8 cellular contexts compared by ENCODE assay signal in the genomic region with DNA sequence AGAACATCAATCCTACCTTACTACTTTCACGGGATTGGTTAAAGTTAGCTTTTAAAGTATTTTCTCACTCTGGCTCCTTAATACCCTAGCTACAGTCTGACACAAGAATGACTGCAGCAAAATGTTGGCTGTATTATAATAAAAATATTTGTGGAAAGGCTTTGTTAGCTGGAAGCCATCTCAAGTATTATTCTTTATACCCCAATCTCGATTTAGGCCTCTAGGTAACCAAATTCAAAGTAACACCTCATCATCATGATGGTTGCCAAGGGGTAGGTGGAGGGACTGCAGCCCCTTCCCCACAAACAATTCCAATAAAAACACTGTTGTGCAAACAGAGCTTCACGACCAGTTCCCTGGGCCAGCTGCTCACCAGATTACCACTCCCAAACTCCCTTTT. TPM values are rescaled to one million over a fixed set of nuclear protein-coding genes. Genes with fewer than 3 reads are reported as not detected.
A peak's percentile ranks its signal among the peaks of the same experiment; 100 is the strongest.
DNase-seq lines count a peak whose midpoint lies in the region; ATAC-seq and TF ChIP-seq lines count a peak whose summit lies in the region.

No MANE protein-coding gene starts in this region.

- CTCF ChIA-PET in AG04449 (lab: Yijun Ruan, JAX), result interaction anchor here (0.7 to 2.9 kb wide), 7 partner anchors 11 to 111 kb away, joined by 3 to 12 read pairs (median 3); a partner anchor contains a TSS

- no peaks in the 10 kb centered on the region for H3K36me3 ChIP-seq in HUES6 (ENCODE audit: control insufficient read depth, insufficient read depth, low read length)

- H3K9me3 Mint-ChIP-seq in naive B cell, result no peaks in the 10 kb centered on the region

- H3K4me1 ChIP-seq in HUES6 (ENCODE audit: control insufficient read depth, insufficient read depth, low read length), result peaks cover 9% of the 10 kb centered on the region; the same call in 1 of the 2 replicates

- H3K4me3 ChIP-seq in AG04449 (ENCODE audit: low read depth, low read length) (peak overlapping the region; percentile 57), HUES6 (ENCODE audit: low read depth, low read length) (peak overlapping the region; percentile 58)

- H3K27ac ChIP-seq in HUES6 (ENCODE audit: low read depth, low read length), result peak overlapping the region; percentile 35; the same call in 1 of the 2 replicates
- peak overlapping the region; percentile 88 for H3K27ac ChIP-seq in caudate nucleus (ENCODE audit: low read depth, low read length)

- no peak for TF ChIP-seq CTCF in AG04449 (IDR thresholded peaks at IDR 0.05; ENCODE audit: insufficient read depth, low read length, missing control alignments)
- TF ChIP-seq CTCF in GM13976 (IDR thresholded peaks at IDR 0.05; ENCODE audit: borderline replicate concordance, control extremely low read depth, extremely low read depth, insufficient read depth, missing control alignments), result no peak

- H3K9me3 ChIP-seq in HUES6 (ENCODE audit: control insufficient read depth, insufficient read depth, low read depth, low read length), result no peaks in the 10 kb centered on the region

- H3K4me3 Mint-ChIP-seq in naive B cell, result peak overlapping the region; percentile 91 to 97 (median 95)

- POLR2A ChIA-PET in AG04449 (lab: Yijun Ruan, JAX), result no interaction called here

- peak overlapping the region; percentile 79 to 95 (median 88) for H3K27ac Mint-ChIP-seq in naive B cell

- no peak for ATAC-seq in naive B cell (ENCODE audit: low read depth in 2 of 2)

- H3K4me1 Mint-ChIP-seq in naive B cell, result peaks cover 12 to 28% (median 15%) of the 10 kb centered on the region in 3 donors

- H3K36me3 Mint-ChIP-seq in naive B cell, result no peaks in the 10 kb centered on the region

- H3K27me3 Mint-ChIP-seq in naive B cell, result no peaks in the 10 kb centered on the region

- H3K27me3 ChIP-seq in HUES6 (ENCODE audit: control insufficient read depth, insufficient read depth, low read length), result no peaks in the 10 kb centered on the region

- H3K9ac ChIP-seq in HUES6 (ENCODE audit: low read length), result peak overlapping the region; percentile 18

- DNase-seq in AG04449 (ENCODE audit: low read depth, low spot score) (no peak), caudate nucleus (lab: John Stamatoyannopoulos, UW) (no peak), naive B cell (no peak), GM13976 (ENCODE audit: low spot score) (no peak), dermis blood vessel endothelial cell (no peak), glomerular visceral epithelial cell (ENCODE audit: extremely low spot score) (no peak)
- no peak for DNase-seq in activated CD4-positive, CD25-positive, alpha-beta regulatory T cell treated with anti-CD3 and anti-CD28 coated beads, Interleukin-2, amount 50 U/mL, for 72 hours

- in situ Hi-C loops in GM13976 (cut with MboI; ENCODE audit: low sequenced_read_pairs, unreplicated experiment), result no loop called here

RNA-seq across cellular contexts. Expression of a gene that starts 0.8 kb away (rescaled TPM):
- 10 to 100 TPM; 50.7 to 66.2 (median 57.0) TPM for polyA plus RNA-seq in naive B cell (ENCODE audit: low read depth in 6 of 6)
- 34.0 and 65.1 TPM in 2 replicates for total RNA-seq in dermis blood vessel endothelial cell

RNA-seq across cellular contexts. Expression of a gene that starts 15.4 kb away (rescaled TPM):
- polyA plus RNA-seq in naive B cell (ENCODE audit: low read depth in 6 of 6), result 10 to 100 TPM; 10.5 to 21.1 (median 13.9) TPM
- total RNA-seq in dermis blood vessel endothelial cell, result 34.3 and 37.8 TPM in 2 replicates
